ENCODE assay signal across 1 cellular context in genomic region chr1:209900734-209901133, GRCh38.
TF ChIP-seq lines count a peak whose summit lies in the region.

No MANE protein-coding gene starts in this region.

TF ChIP-seq in GM23338, 12 proteins besides CTCF, POLR2A, EP300 and RAD21 (continued from another document):
- TF ChIP-seq, protein P1, sequence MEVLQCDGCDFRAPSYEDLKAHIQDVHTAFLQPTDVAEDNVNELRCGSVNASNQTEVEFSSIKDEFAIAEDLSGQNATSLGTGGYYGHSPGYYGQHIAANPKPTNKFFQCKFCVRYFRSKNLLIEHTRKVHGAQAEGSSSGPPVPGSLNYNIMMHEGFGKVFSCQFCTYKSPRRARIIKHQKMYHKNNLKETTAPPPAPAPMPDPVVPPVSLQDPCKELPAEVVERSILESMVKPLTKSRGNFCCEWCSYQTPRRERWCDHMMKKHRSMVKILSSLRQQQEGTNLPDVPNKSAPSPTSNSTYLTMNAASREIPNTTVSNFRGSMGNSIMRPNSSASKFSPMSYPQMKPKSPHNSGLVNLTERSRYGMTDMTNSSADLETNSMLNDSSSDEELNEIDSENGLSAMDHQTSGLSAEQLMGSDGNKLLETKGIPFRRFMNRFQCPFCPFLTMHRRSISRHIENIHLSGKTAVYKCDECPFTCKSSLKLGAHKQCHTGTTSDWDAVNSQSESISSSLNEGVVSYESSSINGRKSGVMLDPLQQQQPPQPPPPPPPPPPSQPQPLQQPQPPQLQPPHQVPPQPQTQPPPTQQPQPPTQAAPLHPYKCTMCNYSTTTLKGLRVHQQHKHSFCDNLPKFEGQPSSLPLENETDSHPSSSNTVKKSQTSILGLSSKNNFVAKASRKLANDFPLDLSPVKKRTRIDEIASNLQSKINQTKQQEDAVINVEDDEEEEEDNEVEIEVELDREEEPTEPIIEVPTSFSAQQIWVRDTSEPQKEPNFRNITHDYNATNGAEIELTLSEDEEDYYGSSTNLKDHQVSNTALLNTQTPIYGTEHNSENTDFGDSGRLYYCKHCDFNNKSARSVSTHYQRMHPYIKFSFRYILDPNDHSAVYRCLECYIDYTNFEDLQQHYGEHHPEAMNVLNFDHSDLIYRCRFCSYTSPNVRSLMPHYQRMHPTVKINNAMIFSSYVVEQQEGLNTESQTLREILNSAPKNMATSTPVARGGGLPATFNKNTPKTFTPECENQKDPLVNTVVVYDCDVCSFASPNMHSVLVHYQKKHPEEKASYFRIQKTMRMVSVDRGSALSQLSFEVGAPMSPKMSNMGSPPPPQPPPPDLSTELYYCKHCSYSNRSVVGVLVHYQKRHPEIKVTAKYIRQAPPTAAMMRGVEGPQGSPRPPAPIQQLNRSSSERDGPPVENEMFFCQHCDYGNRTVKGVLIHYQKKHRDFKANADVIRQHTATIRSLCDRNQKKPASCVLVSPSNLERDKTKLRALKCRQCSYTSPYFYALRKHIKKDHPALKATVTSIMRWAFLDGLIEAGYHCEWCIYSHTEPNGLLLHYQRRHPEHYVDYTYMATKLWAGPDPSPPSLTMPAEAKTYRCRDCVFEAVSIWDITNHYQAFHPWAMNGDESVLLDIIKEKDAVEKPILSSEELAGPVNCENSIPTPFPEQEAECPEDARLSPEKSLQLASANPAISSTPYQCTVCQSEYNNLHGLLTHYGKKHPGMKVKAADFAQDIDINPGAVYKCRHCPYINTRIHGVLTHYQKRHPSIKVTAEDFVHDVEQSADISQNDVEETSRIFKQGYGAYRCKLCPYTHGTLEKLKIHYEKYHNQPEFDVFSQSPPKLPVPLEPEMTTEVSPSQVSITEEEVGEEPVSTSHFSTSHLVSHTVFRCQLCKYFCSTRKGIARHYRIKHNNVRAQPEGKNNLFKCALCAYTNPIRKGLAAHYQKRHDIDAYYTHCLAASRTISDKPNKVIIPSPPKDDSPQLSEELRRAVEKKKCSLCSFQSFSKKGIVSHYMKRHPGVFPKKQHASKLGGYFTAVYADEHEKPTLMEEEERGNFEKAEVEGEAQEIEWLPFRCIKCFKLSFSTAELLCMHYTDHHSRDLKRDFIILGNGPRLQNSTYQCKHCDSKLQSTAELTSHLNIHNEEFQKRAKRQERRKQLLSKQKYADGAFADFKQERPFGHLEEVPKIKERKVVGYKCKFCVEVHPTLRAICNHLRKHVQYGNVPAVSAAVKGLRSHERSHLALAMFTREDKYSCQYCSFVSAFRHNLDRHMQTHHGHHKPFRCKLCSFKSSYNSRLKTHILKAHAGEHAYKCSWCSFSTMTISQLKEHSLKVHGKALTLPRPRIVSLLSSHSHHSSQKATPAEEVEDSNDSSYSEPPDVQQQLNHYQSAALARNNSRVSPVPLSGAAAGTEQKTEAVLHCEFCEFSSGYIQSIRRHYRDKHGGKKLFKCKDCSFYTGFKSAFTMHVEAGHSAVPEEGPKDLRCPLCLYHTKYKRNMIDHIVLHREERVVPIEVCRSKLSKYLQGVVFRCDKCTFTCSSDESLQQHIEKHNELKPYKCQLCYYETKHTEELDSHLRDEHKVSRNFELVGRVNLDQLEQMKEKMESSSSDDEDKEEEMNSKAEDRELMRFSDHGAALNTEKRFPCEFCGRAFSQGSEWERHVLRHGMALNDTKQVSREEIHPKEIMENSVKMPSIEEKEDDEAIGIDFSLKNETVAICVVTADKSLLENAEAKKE (CRISPR knock-in tag; IDR thresholded peaks at IDR 0.05) = no peak
